ENCODE assay signal across 1 cellular context in the genomic region with DNA sequence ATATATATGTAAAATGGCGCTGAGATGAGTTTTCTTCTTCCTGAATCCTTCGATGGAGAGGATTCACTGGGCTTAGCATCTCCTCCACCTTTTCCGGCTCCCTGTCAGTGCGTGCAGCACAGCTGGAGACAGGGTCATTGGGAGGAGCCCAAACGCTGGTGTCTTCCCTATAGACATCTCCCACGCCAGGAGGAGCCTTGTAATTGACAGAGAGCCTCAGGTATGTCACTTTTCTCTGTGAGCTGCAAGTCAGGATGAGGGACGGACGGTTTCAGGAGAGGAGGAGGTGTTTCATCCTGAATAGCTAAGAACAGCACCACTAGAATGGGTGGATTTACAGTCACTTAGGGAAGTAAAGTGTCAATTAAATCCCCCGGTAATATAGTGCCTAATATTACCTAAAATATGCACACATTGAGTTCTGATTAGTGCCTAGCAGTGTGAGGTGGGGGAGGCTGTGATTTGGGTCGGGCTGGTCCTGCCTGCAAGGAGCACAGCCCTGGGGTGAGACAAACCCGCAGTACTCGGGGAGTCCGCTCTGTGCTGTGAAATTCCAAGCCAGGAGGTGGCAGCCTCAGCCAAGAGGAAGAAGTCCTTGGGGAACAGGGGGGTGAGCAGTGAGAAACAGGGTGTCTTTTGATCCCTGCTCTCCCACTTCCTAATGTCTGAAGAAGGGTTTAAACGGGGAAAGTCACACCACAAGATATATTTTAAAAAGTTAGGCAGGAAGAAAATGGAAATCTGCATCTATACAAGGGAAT.
A peak's percentile ranks its signal among the peaks of the same experiment; 100 is the strongest.
TF ChIP-seq lines count a peak whose summit lies in the region.

No MANE protein-coding gene starts in this region.

TF ChIP-seq in HepG2, 621 proteins besides CTCF, POLR2A, EP300 and RAD21:
- TF ChIP-seq TCF7L2 (IDR thresholded peaks at IDR 0.05; ENCODE audit: low read depth, low read length) (no peak), ZNF788 (CRISPR knock-in tag; IDR thresholded peaks at IDR 0.05; ENCODE audit: borderline replicate concordance) (no peak), STAG1 (CRISPR knock-in tag; IDR thresholded peaks at IDR 0.05) (peak; percentile 74), SMC3 (IDR thresholded peaks at IDR 0.05; ENCODE audit: low read length) (peak; percentile 45; the same call in 1 of the 2 replicates), HNRNPUL1 (IDR thresholded peaks at IDR 0.05; ENCODE audit: low read depth, low read length) (no peak), ZNF816 (CRISPR knock-in tag; IDR thresholded peaks at IDR 0.05; ENCODE audit: borderline replicate concordance) (no peak), ZNF263 (CRISPR knock-in tag; IDR thresholded peaks at IDR 0.05) (0 out of 2 replicates have a peak, but pooled peaks have one; percentile 10), FOXP4 (CRISPR knock-in tag; IDR thresholded peaks at IDR 0.05) (no peak), ZNF574 (CRISPR knock-in tag; IDR thresholded peaks at IDR 0.05) (0 out of 2 replicates have a peak, but pooled peaks have one; percentile 30), ZNF740 (CRISPR knock-in tag; IDR thresholded peaks at IDR 0.05) (0 out of 2 replicates have a peak, but pooled peaks have one; percentile 16), POLR2AphosphoS2 (IDR thresholded peaks at IDR 0.05; ENCODE audit: low read depth, low read length) (no peak), TEAD3 (CRISPR knock-in tag; optimal IDR thresholded peaks at IDR 0.05; ENCODE audit: borderline replicate concordance) (peak; percentile 42)
- TF ChIP-seq, protein P1, sequence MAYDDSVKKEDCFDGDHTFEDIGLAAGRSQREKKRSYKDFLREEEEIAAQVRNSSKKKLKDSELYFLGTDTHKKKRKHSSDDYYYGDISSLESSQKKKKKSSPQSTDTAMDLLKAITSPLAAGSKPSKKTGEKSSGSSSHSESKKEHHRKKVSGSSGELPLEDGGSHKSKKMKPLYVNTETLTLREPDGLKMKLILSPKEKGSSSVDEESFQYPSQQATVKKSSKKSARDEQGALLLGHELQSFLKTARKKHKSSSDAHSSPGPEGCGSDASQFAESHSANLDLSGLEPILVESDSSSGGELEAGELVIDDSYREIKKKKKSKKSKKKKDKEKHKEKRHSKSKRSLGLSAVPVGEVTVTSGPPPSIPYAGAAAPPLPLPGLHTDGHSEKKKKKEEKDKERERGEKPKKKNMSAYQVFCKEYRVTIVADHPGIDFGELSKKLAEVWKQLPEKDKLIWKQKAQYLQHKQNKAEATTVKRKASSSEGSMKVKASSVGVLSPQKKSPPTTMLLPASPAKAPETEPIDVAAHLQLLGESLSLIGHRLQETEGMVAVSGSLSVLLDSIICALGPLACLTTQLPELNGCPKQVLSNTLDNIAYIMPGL (CRISPR knock-in tag; IDR thresholded peaks at IDR 0.05; ENCODE audit: borderline replicate concordance in 1 of 2, low read depth in 1 of 2) = 0 out of 4 replicates have a peak, but pooled peaks of 1 of the 2 experiments have one; percentile 30
